Comparison of ENCODE assay signal across 8 cellular contexts in genomic region chr17:82106697-82107305, GRCh38. TPM values are rescaled to one million over a fixed set of nuclear protein-coding genes. Genes with fewer than 3 reads are reported as not detected.
DNase-seq lines count a peak whose midpoint lies in the region; ATAC-seq and TF ChIP-seq lines count a peak whose summit lies in the region.

No MANE protein-coding gene starts in this region.

- H3K4me2 ChIP-seq in PC-9 = peak overlapping the region; percentile 81
- no peak overlapping the region for H3K4me2 ChIP-seq in fibroblast of lung (ENCODE audit: extremely low read depth, insufficient read depth, low read length)

- H2AFZ ChIP-seq in PC-9 (no peak overlapping the region), fibroblast of lung (ENCODE audit: low read length) (peak overlapping the region; percentile 49)

- POLR2A ChIA-PET in PC-9 (lab: Charles Lee; ENCODE audit: unreplicated experiment) = interaction anchor here (0.6 to 1.7 kb wide), 4 partner anchors 11 to 293 kb away, joined by 4 to 5 read pairs (median 4); no protein-coding TSS in a partner anchor

- no peaks in the 10 kb centered on the region for H3K27me3 ChIP-seq in PC-9 (ENCODE audit: insufficient read depth, low read depth)
- no peaks in the 10 kb centered on the region for H3K27me3 ChIP-seq in fibroblast of lung (ENCODE audit: control insufficient read depth, insufficient read depth, low read length)
- H3K27me3 ChIP-seq in sigmoid colon = no peaks in the 10 kb centered on the region

- no peaks in the 10 kb centered on the region for H3K9me3 ChIP-seq in PC-9 (ENCODE audit: insufficient read depth, low read depth)
- no peaks in the 10 kb centered on the region for H3K9me3 ChIP-seq in fibroblast of lung (ENCODE audit: control insufficient read depth, insufficient read depth, low read depth, low read length)
- no peaks in the 10 kb centered on the region for H3K9me3 ChIP-seq in sigmoid colon

- TF ChIP-seq CTCF in PC-9 (conservative IDR thresholded peaks at IDR 0.05) = no peak
- TF ChIP-seq CTCF in fibroblast of lung (conservative IDR thresholded peaks at IDR 0.05 in 1 of 2, IDR thresholded peaks at IDR 0.05 in 1 of 2; ENCODE audit: low read depth in 1 of 2, low read length in 2 of 2) = no peak
- TF ChIP-seq CTCF in sigmoid colon (IDR thresholded peaks at IDR 0.05) = no peak

- H3K36me3 ChIP-seq in PC-9 (ENCODE audit: low read depth) (no peaks in the 10 kb centered on the region), fibroblast of lung (ENCODE audit: control insufficient read depth, insufficient read depth, low read length) (no peaks in the 10 kb centered on the region), sigmoid colon (peaks cover 0 to 2% (median 0%) of the 10 kb centered on the region in 4 donors)

- TF ChIP-seq POLR2A in sigmoid colon (IDR thresholded peaks at IDR 0.05) = no peak

- intact Hi-C loops in PC-9 (cut with micrococcal nuclease; ENCODE audit: unreplicated experiment) (loop anchor here (1.0 to 10.0 kb wide), 6 partner anchors 8 to 228 kb away; partner anchors contain the start of genes ALYREF, ANAPC11, DCXR and FASN), sigmoid colon (cut with DNase I) (no loop called here)

- no peak for TF ChIP-seq EP300 in sigmoid colon (IDR thresholded peaks at IDR 0.05)

- H4K20me1 ChIP-seq in PC-9 (ENCODE audit: insufficient read depth) (no peaks in the 10 kb centered on the region), fibroblast of lung (ENCODE audit: control insufficient read depth, extremely low read depth, insufficient read depth, low read length) (no peaks in the 10 kb centered on the region)

- H3K9ac ChIP-seq in fibroblast of lung (ENCODE audit: insufficient read depth, low read length) = no peak overlapping the region

- peaks cover 63% of the 10 kb centered on the region for H3K4me1 ChIP-seq in PC-9 (replicated peaks; ENCODE audit: insufficient read depth)
- peaks cover 10% of the 10 kb centered on the region for H3K4me1 ChIP-seq in fibroblast of lung (ENCODE audit: control insufficient read depth, extremely low read depth, insufficient read depth, low read length)
- H3K4me1 ChIP-seq in sigmoid colon = peaks cover 0 to 31% (median 29%) of the 10 kb centered on the region in 4 donors

- peaks cover 41% of the 10 kb centered on the region for H3F3A ChIP-seq in PC-9 (ENCODE audit: insufficient read depth, low read depth)

- 42 to 52% methylated on average over 9 of the region's 9 CpGs for WGBS in sigmoid colon, 2 donors

- no peaks in the 10 kb centered on the region for H3K9me2 ChIP-seq in PC-9 (ENCODE audit: insufficient read depth)

- no peak for DNase-seq in PC-9
- no peak for DNase-seq in fibroblast of lung (ENCODE audit: low read depth in 2 of 2)
- DNase-seq in sigmoid colon = peak; percentile 61
- DNase-seq in putamen (ENCODE audit: low spot score) = no peak
- DNase-seq in activated CD8-positive, alpha-beta memory T cell treated with anti-CD3 and anti-CD28 coated beads, Interleukin-2, amount 50 U/mL, for 48 hours = no peak
- DNase-seq in NCI-H526 treated with DMSO at 0.1 percent for 48 hours (lab: John Stamatoyannopoulos, UW) = no peak
- DNase-seq in activated CD4-positive, alpha-beta T cell treated with anti-CD3 and anti-CD28 coated beads for 1 hour = no peak

- H3K27ac ChIP-seq in PC-9 = peak overlapping the region; percentile 34; the same call in 1 of the 2 replicates
- no peak overlapping the region for H3K27ac ChIP-seq in fibroblast of lung (ENCODE audit: insufficient read depth, low read length)
- H3K27ac ChIP-seq in sigmoid colon = peak overlapping the region; percentile 1 to 54 (median 34)

- CTCF ChIA-PET in PC-9 (lab: Charles Lee) = interaction anchor here (0.6 to 1.1 kb wide), 2 partner anchors 40 to 69 kb away, joined by 3 to 5 read pairs; partner anchors contain the start of gene DCXR

- BruUV-seq in PC-9 (replicated peaks; lab: Mats Ljungman, UMichigan) = no TSS peak

- H3K79me2 ChIP-seq in PC-9 (ENCODE audit: low read depth) (peaks cover 10% of the 10 kb centered on the region), fibroblast of lung (ENCODE audit: control insufficient read depth, insufficient read depth, low read length) (no peaks in the 10 kb centered on the region)

- H3K4me3 ChIP-seq in PC-9 (no peak overlapping the region; the same call in 1 of the 2 replicates), fibroblast of lung (replicated peaks in 1 of 4; ENCODE audit: control extremely low read depth in 1 of 4, insufficient read depth in 1 of 4, low read depth in 3 of 4, low read length in 4 of 4) (no peak overlapping the region), sigmoid colon (peak overlapping the region in 1 of 4 donors; percentile 2)

- ATAC-seq in GM18520 (IDR thresholded peaks at IDR 0.05; ENCODE audit: unreplicated experiment) = peak; percentile 9

RNA-seq across cellular contexts. Expression of gene FASN, which starts 8.8 kb away (rescaled TPM):
- total RNA-seq in PC-9 (2021) = 455 and 658 TPM in 2 replicates
- 85.0 and 242 TPM in 2 replicates for total RNA-seq in fibroblast of lung
- 36.8 and 84.2 TPM in 2 replicates for polyA plus RNA-seq in fibroblast of lung
- polyA plus RNA-seq in fibroblast of lung (2012) = 140 and 309 TPM in 2 replicates
- polyA minus RNA-seq in fibroblast of lung (ENCODE audit: low replicate concordance) = 297 and 334 TPM in 2 replicates
- total RNA-seq in sigmoid colon = 10 to 100 TPM; 12.7 to 44.2 (median 19.0) TPM
- polyA plus RNA-seq in sigmoid colon = 100 to 1,000 TPM in 1 of 3 donors, 10 to 100 TPM in 2; 14.4 to 152 (median 15.3) TPM

RNA-seq across cellular contexts. Expression of gene DUS1L, which starts 41.2 kb away (rescaled TPM):
- total RNA-seq in PC-9 (2021) (138 and 175 TPM in 2 replicates), fibroblast of lung (41.0 and 46.2 TPM in 2 replicates), sigmoid colon (10 to 100 TPM; 31.3 to 71.0 (median 54.2) TPM)
- polyA plus RNA-seq in fibroblast of lung (24.6 and 40.9 TPM in 2 replicates), sigmoid colon (100 to 1,000 TPM in 1 of 3 donors, 10 to 100 TPM in 2; 68.5 to 119 (median 84.2) TPM)
- 31.9 and 53.3 TPM in 2 replicates for polyA plus RNA-seq in fibroblast of lung (2012)
- 21.8 and 64.3 TPM in 2 replicates for polyA minus RNA-seq in fibroblast of lung (ENCODE audit: low replicate concordance)

RNA-seq across cellular contexts. Expression of gene GPS1, which starts 55.1 kb away (rescaled TPM):
- total RNA-seq in PC-9 (2021) (121 and 124 TPM in 2 replicates), fibroblast of lung (67.0 and 76.6 TPM in 2 replicates), sigmoid colon (10 to 100 TPM; 64.6 to 75.4 (median 69.8) TPM)
- polyA plus RNA-seq in fibroblast of lung (53.3 and 86.1 TPM in 2 replicates), sigmoid colon (10 to 100 TPM; 67.3 to 83.6 (median 69.1) TPM)
- polyA plus RNA-seq in fibroblast of lung (2012) = 79.8 and 124 TPM in 2 replicates
- 169 and 221 TPM in 2 replicates for polyA minus RNA-seq in fibroblast of lung (ENCODE audit: low replicate concordance)

RNA-seq across cellular contexts. Expression of gene RFNG, which starts 55.2 kb away (rescaled TPM):
- total RNA-seq in PC-9 (2021) (40.4 and 49.1 TPM in 2 replicates), fibroblast of lung (38.5 and 48.9 TPM in 2 replicates), sigmoid colon (10 to 100 TPM; 31.7 to 37.4 (median 33.7) TPM)
- polyA plus RNA-seq in fibroblast of lung (14.1 and 14.5 TPM in 2 replicates), sigmoid colon (10 to 100 TPM; 13.6 to 38.6 (median 23.4) TPM)
- 39.8 and 46.6 TPM in 2 replicates for polyA plus RNA-seq in fibroblast of lung (2012)
- 53.6 and 71.2 TPM in 2 replicates for polyA minus RNA-seq in fibroblast of lung (ENCODE audit: low replicate concordance)
